In the genomic region with DNA sequence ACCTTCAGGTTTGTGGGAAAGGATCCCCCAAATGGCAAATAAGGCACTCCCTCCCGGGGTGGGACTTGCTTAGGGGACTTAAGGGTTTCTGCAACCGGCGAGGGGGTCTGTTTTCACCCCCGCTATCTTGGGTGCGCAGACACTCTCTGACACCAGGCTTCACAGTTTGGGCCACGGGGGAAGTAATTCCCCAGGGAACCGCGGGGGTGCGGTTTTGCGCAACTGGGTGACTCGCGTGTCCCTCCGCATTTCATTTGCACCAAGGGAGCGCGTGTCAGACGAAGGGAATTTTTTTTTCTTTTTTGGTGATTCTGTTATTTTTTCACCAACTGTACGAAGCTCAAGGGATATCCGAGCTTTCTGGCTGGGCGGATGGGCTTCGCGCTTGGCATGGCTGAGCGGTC, we compare ENCODE assay signal across 10 cellular contexts. TPM values are rescaled to one million over a fixed set of nuclear protein-coding genes. Genes with fewer than 3 reads are reported as not detected.
DNase-seq lines count a peak whose midpoint lies in the region; ATAC-seq and TF ChIP-seq lines count a peak whose summit lies in the region.
"Had no signal": no experiment of that assay in that cellular context is flagged by ENCODE, and none has a peak within 500 bp of the region (broad histone marks: within the 10 kb centered on the region; RNA-seq: fewer than 3 reads in every experiment).

No MANE protein-coding gene starts in this region.

- DNase-seq in A673 (ENCODE audit: low spot score), result peak; percentile 1
- DNase-seq in central memory CD8-positive, alpha-beta T cell (ENCODE audit: low spot score in 2 of 2), result no peak
- DNase-seq in nephron progenitor cell, result peak; percentile 18
- DNase-seq in NCI-H526 (lab: John Stamatoyannopoulos, UW), result no peak
- no peak for DNase-seq in DMS153 (lab: John Stamatoyannopoulos, UW)
- DNase-seq in activated CD4-positive, alpha-beta T cell treated with anti-CD3 and anti-CD28 coated beads for 4 hours, result no peak
- DNase-seq: central memory CD4-positive, alpha-beta T cell had no signal

- peaks cover 8% of the 10 kb centered on the region for H3K36me3 Mint-ChIP-seq in central memory CD8-positive, alpha-beta T cell (ENCODE audit: insufficient read depth)
- no peaks in the 10 kb centered on the region for H3K36me3 Mint-ChIP-seq in nephron progenitor cell (ENCODE audit: low read depth)

- H3K4me3 Mint-ChIP-seq in central memory CD8-positive, alpha-beta T cell, result peak overlapping the region; percentile 49
- peak overlapping the region; percentile 47 for H3K4me3 Mint-ChIP-seq in nephron progenitor cell

- TF ChIP-seq CTCF in A673 (conservative IDR thresholded peaks at IDR 0.05; ENCODE audit: low read depth, low read length), result no peak
- no peak for TF ChIP-seq CTCF in nephron progenitor cell (IDR thresholded peaks at IDR 0.05)

- peak overlapping the region; percentile 84; the same call in 1 of the 2 replicates for H3K9ac ChIP-seq in ES-I3 (ENCODE audit: low read depth, low read length)

- POLR2A ChIA-PET in A673 (lab: Charles Lee; ENCODE audit: low non-redundant PET), result no interaction called here

- no TSS peak for BruUV-seq in A673 (replicated peaks; lab: Mats Ljungman, UMichigan)

- peak overlapping the region; percentile 65 for H3K4me3 ChIP-seq in A673 (ENCODE audit: low read depth, low read length, poor library complexity, severe bottlenecking)

- intact Hi-C loops in A673 (cut with micrococcal nuclease; ENCODE audit: unreplicated experiment), result loop anchor here (5.0 to 10.0 kb wide), 2 partner anchors 396 to 449 kb away; no protein-coding TSS in a partner anchor

- H3K27ac Mint-ChIP-seq in central memory CD8-positive, alpha-beta T cell (ENCODE audit: low read depth), result no peak overlapping the region
- H3K27ac Mint-ChIP-seq in nephron progenitor cell, result no peak overlapping the region

- H3K9me3 ChIP-seq in A673 (ENCODE audit: low read depth, low read length, poor library complexity, severe bottlenecking), result no peaks in the 10 kb centered on the region
- H3K9me3 ChIP-seq in ES-I3 (ENCODE audit: control insufficient read depth, insufficient read depth, low read length), result no peaks in the 10 kb centered on the region
- H3K9me3 ChIP-seq: prostate gland had no signal

- H3K27me3 ChIP-seq in A673 (replicated peaks; ENCODE audit: insufficient read depth, low read depth, low read length, poor library complexity), result peaks cover 59% of the 10 kb centered on the region

- H3K36me3 ChIP-seq in A673 (ENCODE audit: insufficient read depth, low read length, poor library complexity, severe bottlenecking), result no peaks in the 10 kb centered on the region
- H3K36me3 ChIP-seq in ES-I3 (ENCODE audit: insufficient read depth, low read length), result no peaks in the 10 kb centered on the region
- H3K36me3 ChIP-seq: prostate gland had no signal

- H3K27me3 Mint-ChIP-seq in central memory CD8-positive, alpha-beta T cell, result peaks cover 88% of the 10 kb centered on the region
- H3K27me3 Mint-ChIP-seq in nephron progenitor cell (ENCODE audit: low read depth, poor library complexity), result peaks cover 85% of the 10 kb centered on the region

- H3K27ac ChIP-seq in A673 (ENCODE audit: low read depth, low read length, poor library complexity, severe bottlenecking), result no peak overlapping the region
- H3K27ac ChIP-seq: prostate gland had no signal

- ATAC-seq in central memory CD8-positive, alpha-beta T cell (replicated peaks; ENCODE audit: extremely low read depth, poor library complexity, severe bottlenecking), result no peak
- ATAC-seq in GM18505 (IDR thresholded peaks at IDR 0.05; ENCODE audit: unreplicated experiment), result no peak

- H3K4me1 ChIP-seq in A673 (ENCODE audit: insufficient read depth, low read length, poor library complexity, severe bottlenecking), result peaks cover 18% of the 10 kb centered on the region
- H3K4me1 ChIP-seq in ES-I3 (ENCODE audit: insufficient read depth, low read length), result no peaks in the 10 kb centered on the region; the same call in 1 of the 2 replicates

- H3K9me3 Mint-ChIP-seq in central memory CD8-positive, alpha-beta T cell, result no peaks in the 10 kb centered on the region
- H3K9me3 Mint-ChIP-seq in nephron progenitor cell, result no peaks in the 10 kb centered on the region

- CTCF ChIA-PET in A673 (lab: Charles Lee), result no interaction called here

- peaks cover 19% of the 10 kb centered on the region for H3K4me1 Mint-ChIP-seq in central memory CD8-positive, alpha-beta T cell
- peaks cover 11% of the 10 kb centered on the region for H3K4me1 Mint-ChIP-seq in nephron progenitor cell

- TF ChIP-seq POLR2A in GM18505 (IDR thresholded peaks at IDR 0.05; ENCODE audit: borderline replicate concordance, extremely low read depth, insufficient read depth, insufficient read length), result no peak

RNA-seq across cellular contexts. Expression of a gene that starts 1.7 kb away (rescaled TPM):
- 0.72 and 0.80 TPM in 2 replicates for total RNA-seq in A673 (2021)

Comparison
In these comparisons a context has a peak if more than half of its experiments do, and no peak if none do; other contexts are left out.
1. DNase-seq: peak in A673 (single experiment) and nephron progenitor cell (single experiment); none in central memory CD8-positive, alpha-beta T cell (0 of 2), NCI-H526 (0 of 2), DMS153 (single experiment) and activated CD4-positive, alpha-beta T cell treated with anti-CD3 and anti-CD28 coated beads for 4 hours (0 of 2).